11 cellular contexts compared by ENCODE assay signal in the genomic region with DNA sequence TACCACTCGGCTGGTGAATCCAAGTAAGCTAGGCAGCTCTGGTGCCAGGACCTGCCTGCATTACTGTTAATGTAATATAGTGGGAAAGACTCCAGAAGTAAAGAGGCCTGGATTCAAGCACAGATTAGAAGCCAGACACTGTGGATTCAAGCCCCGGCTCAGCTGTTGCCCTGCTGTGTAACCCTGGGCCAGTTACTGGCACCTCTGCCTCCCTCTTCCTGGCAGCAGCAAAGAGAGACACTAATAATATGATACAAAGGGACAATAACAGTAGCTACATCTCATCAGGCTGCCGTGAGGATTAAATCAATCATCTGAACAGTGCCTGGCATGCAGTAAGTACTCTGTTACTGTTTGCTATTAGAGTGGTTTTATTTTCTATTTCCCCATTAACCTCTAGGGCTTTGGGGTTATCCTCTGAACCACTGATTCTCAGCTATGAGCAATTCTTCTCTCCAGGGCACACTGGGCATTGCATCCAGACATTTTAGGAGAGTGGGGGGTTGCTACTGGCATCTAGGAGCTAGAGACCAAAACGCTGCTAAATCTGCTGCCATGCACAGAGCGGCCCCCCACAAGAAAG.
DNase-seq lines count a peak whose midpoint lies in the region; ATAC-seq and TF ChIP-seq lines count a peak whose summit lies in the region.
"Had no signal": no experiment of that assay in that cellular context is flagged by ENCODE, and none has a peak within 500 bp of the region (broad histone marks: within the 10 kb centered on the region; RNA-seq: fewer than 3 reads in every experiment).

No MANE protein-coding gene starts in this region.

- H3F3A ChIP-seq in PC-9 (ENCODE audit: insufficient read depth, low read depth): peaks cover 49% of the 10 kb centered on the region; the same call in 1 of the 2 replicates

- no peak overlapping the region for H3K4me3 Mint-ChIP-seq in nephron progenitor cell

- CTCF ChIA-PET in PC-9 (lab: Charles Lee): no interaction called here

- peaks cover 65% of the 10 kb centered on the region for H3K79me2 ChIP-seq in PC-9 (ENCODE audit: low read depth)

- no peaks in the 10 kb centered on the region for H3K9me2 ChIP-seq in PC-9 (ENCODE audit: insufficient read depth)

- H3K4me3 ChIP-seq in GM08714 (ENCODE audit: low read length): peak overlapping the region; percentile 16; the same call in 1 of the 2 replicates
- H3K4me3 ChIP-seq in colonic mucosa: no peak overlapping the region
- no peak overlapping the region for H3K4me3 ChIP-seq in PC-9
- H3K4me3 ChIP-seq: right lobe of liver had no signal

- H3K9me3 ChIP-seq in colonic mucosa: no peaks in the 10 kb centered on the region
- no peaks in the 10 kb centered on the region for H3K9me3 ChIP-seq in PC-9 (ENCODE audit: insufficient read depth, low read depth)
- H3K9me3 ChIP-seq: right lobe of liver had no signal

- peaks cover 55% of the 10 kb centered on the region for H4K20me1 ChIP-seq in PC-9 (ENCODE audit: insufficient read depth)

- peaks cover 77% of the 10 kb centered on the region for H3K36me3 Mint-ChIP-seq in nephron progenitor cell (ENCODE audit: low read depth)

- H3K4me1 ChIP-seq in colonic mucosa (no peaks in the 10 kb centered on the region), PC-9 (replicated peaks; ENCODE audit: insufficient read depth) (no peaks in the 10 kb centered on the region)
- H3K4me1 ChIP-seq: right lobe of liver had no signal

- no peaks in the 10 kb centered on the region for H3K9me3 Mint-ChIP-seq in nephron progenitor cell

- POLR2A ChIA-PET in PC-9 (lab: Charles Lee; ENCODE audit: unreplicated experiment): no interaction called here

- intact Hi-C loops in colonic mucosa (cut with DNase I): no loop called here
- intact Hi-C loops in PC-9 (cut with micrococcal nuclease; ENCODE audit: unreplicated experiment): no loop called here

- DNase-seq in NCI-H1092 (lab: John Stamatoyannopoulos, UW): peak; percentile 69
- DNase-seq in colonic mucosa: no peak
- no peak for DNase-seq in nephron progenitor cell
- no peak for DNase-seq in PC-9
- DNase-seq in NCI-H1694 treated with DMSO at 0.1 percent for 48 hours (lab: John Stamatoyannopoulos, UW): no peak
- DNase-seq: activated CD4-positive, alpha-beta T cell treated with anti-CD3 and anti-CD28 coated beads, Interleukin-2, amount 50 U/mL, for 1 hour; right lobe of liver; SIG-M5 had no signal

- H3K27me3 ChIP-seq in colonic mucosa (no peaks in the 10 kb centered on the region), PC-9 (ENCODE audit: insufficient read depth, low read depth) (no peaks in the 10 kb centered on the region)
- H3K27me3 ChIP-seq: right lobe of liver had no signal

- no peak for TF ChIP-seq CTCF in colonic mucosa (IDR thresholded peaks at IDR 0.05)
- TF ChIP-seq CTCF in nephron progenitor cell (IDR thresholded peaks at IDR 0.05): no peak
- no peak for TF ChIP-seq CTCF in PC-9 (conservative IDR thresholded peaks at IDR 0.05)

- peaks cover 38% of the 10 kb centered on the region for H3K4me1 Mint-ChIP-seq in nephron progenitor cell

- H2AFZ ChIP-seq in PC-9: no peak overlapping the region

- no peak overlapping the region for H3K9ac ChIP-seq in colonic mucosa (ENCODE audit: low read depth in 2 of 2, low read length in 2 of 2)

- peaks cover 2% of the 10 kb centered on the region for H3K27me3 Mint-ChIP-seq in nephron progenitor cell (ENCODE audit: low read depth, poor library complexity)

- H3K36me3 ChIP-seq in colonic mucosa: peaks cover 11% of the 10 kb centered on the region
- peaks cover 56% of the 10 kb centered on the region for H3K36me3 ChIP-seq in PC-9 (ENCODE audit: low read depth)

- H3K27ac ChIP-seq in colonic mucosa: peak overlapping the region; percentile 1
- no peak overlapping the region for H3K27ac ChIP-seq in PC-9
- H3K27ac ChIP-seq: right lobe of liver had no signal

- BruUV-seq in PC-9 (replicated peaks; lab: Mats Ljungman, UMichigan): no TSS peak

- H3K4me2 ChIP-seq in PC-9: no peak overlapping the region

- ATAC-seq in HG02885 (IDR thresholded peaks at IDR 0.05; ENCODE audit: poor library complexity, unreplicated experiment) (no peak), HG02973 (IDR thresholded peaks at IDR 0.05; ENCODE audit: unreplicated experiment) (no peak)

- peak overlapping the region; percentile 88 for H3K27ac Mint-ChIP-seq in nephron progenitor cell
